13 cellular contexts compared by ENCODE assay signal in genomic region chr5:10759111-10759510, GRCh38. TPM values are rescaled to one million over a fixed set of nuclear protein-coding genes. Genes with fewer than 3 reads are reported as not detected.
DNase-seq lines count a peak whose midpoint lies in the region; ATAC-seq and TF ChIP-seq lines count a peak whose summit lies in the region.
"Had no signal": no experiment of that assay in that cellular context is flagged by ENCODE, and none has a peak within 500 bp of the region (broad histone marks: within the 10 kb centered on the region; RNA-seq: fewer than 3 reads in every experiment).

No MANE protein-coding gene starts in this region.

- peaks cover 17% of the 10 kb centered on the region for H3K27me3 Mint-ChIP-seq in GM23338 (ENCODE audit: insufficient read depth, low read depth, poor library complexity)
- H3K27me3 Mint-ChIP-seq in activated T-helper 17 cell treated with anti-CD3 and anti-CD28 coated beads, Interleukin-2, amount 50 U/mL, for 72 hours: no peaks in the 10 kb centered on the region

- DNase-seq in AG04449 (ENCODE audit: low read depth, low spot score): no peak
- no peak for DNase-seq in GM23338 (ENCODE audit: low spot score)
- DNase-seq in mesenchymal stem cell: no peak
- no peak for DNase-seq in middle frontal gyrus (ENCODE audit: extremely low spot score, low spot score)
- no peak for DNase-seq in NCI-H82 treated with DMSO at 0.1 percent for 48 hours (lab: John Stamatoyannopoulos, UW; ENCODE audit: unreplicated experiment)
- DNase-seq: activated CD4-positive, alpha-beta T cell treated with anti-CD3 and anti-CD28 coated beads for 1 hour; NCI-H2081 treated with DMSO at 0.1 percent for 48 hours; RPMI8226 had no signal

- POLR2A ChIA-PET in AG04449 (lab: Yijun Ruan, JAX): no interaction called here

- peaks cover 2% of the 10 kb centered on the region for H3K79me1 ChIP-seq in mesenchymal stem cell (replicated peaks; ENCODE audit: low read length, poor library complexity, severe bottlenecking)

- H2BK120ac ChIP-seq in mesenchymal stem cell (ENCODE audit: low read depth, low read length): no peak overlapping the region

- no peak overlapping the region for H3K18ac ChIP-seq in mesenchymal stem cell (ENCODE audit: low read depth in 1 of 2, low read length in 2 of 2)

- no peak for TF ChIP-seq CTCF in AG04449 (IDR thresholded peaks at IDR 0.05; ENCODE audit: insufficient read depth, low read length, missing control alignments)
- no peak for TF ChIP-seq CTCF in GM23338 (conservative IDR thresholded peaks at IDR 0.05; ENCODE audit: low read depth in 2 of 2)

- H3K9ac ChIP-seq in mesenchymal stem cell (ENCODE audit: low read length): no peak overlapping the region

- H3F3A ChIP-seq in GM23338 (replicated peaks; ENCODE audit: low read depth): 0 out of 2 replicates have a peak, but pooled peaks cover 3% of the 10 kb centered on the region

- ATAC-seq in GM23338: no peak
- no peak for ATAC-seq in activated T-helper 17 cell treated with anti-CD3 and anti-CD28 coated beads, Interleukin-2, amount 50 U/mL, for 72 hours (replicated peaks)
- no peak for ATAC-seq in HG03520 (IDR thresholded peaks at IDR 0.05; ENCODE audit: unreplicated experiment)
- ATAC-seq in HG02981 (IDR thresholded peaks at IDR 0.05; ENCODE audit: unreplicated experiment): no peak

- H3K36me3 ChIP-seq in GM23338 (ENCODE audit: insufficient read depth): no peaks in the 10 kb centered on the region; the same call in 1 of the 2 replicates
- H3K36me3 ChIP-seq in mesenchymal stem cell (ENCODE audit: control insufficient read depth in 1 of 2, insufficient read depth in 2 of 2, low read depth in 1 of 2, low read length in 2 of 2): peaks cover 13 to 30% of the 10 kb centered on the region in 2 experiments
- H3K36me3 ChIP-seq: vagina had no signal

- WGBS in mesenchymal stem cell: 100% methylated on average over 3 of the region's 6 CpGs

- H4K8ac ChIP-seq in mesenchymal stem cell (ENCODE audit: low read length): no peak overlapping the region

- peak overlapping the region; percentile 75 for H2AK5ac ChIP-seq in mesenchymal stem cell (ENCODE audit: low read length, severe bottlenecking)

- peaks cover 9% of the 10 kb centered on the region for H4K20me1 ChIP-seq in GM23338 (replicated peaks; ENCODE audit: insufficient read depth)

- peaks cover 27% of the 10 kb centered on the region for H3K4me1 Mint-ChIP-seq in GM23338
- H3K4me1 Mint-ChIP-seq in activated T-helper 17 cell treated with anti-CD3 and anti-CD28 coated beads, Interleukin-2, amount 50 U/mL, for 72 hours: peaks cover 28% of the 10 kb centered on the region

- H3K9me3 Mint-ChIP-seq in GM23338: peaks cover 3% of the 10 kb centered on the region; the same call in 1 of the 3 replicates
- no peaks in the 10 kb centered on the region for H3K9me3 Mint-ChIP-seq in activated T-helper 17 cell treated with anti-CD3 and anti-CD28 coated beads, Interleukin-2, amount 50 U/mL, for 72 hours
- H3K9me3 Mint-ChIP-seq: CD14-positive monocyte had no signal

- peaks cover 45% of the 10 kb centered on the region for H3K79me2 ChIP-seq in GM23338 (replicated peaks; ENCODE audit: insufficient read depth)

- no peak overlapping the region for H2BK5ac ChIP-seq in mesenchymal stem cell (ENCODE audit: low read depth, low read length, poor library complexity, severe bottlenecking)

- no peak overlapping the region for H4K91ac ChIP-seq in mesenchymal stem cell (ENCODE audit: low read length)

- no peak overlapping the region for H3K4ac ChIP-seq in mesenchymal stem cell (ENCODE audit: low read depth in 1 of 2, low read length in 2 of 2)

- no peak overlapping the region for H3K27ac ChIP-seq in GM23338 (ENCODE audit: low read depth)
- H3K27ac ChIP-seq in mesenchymal stem cell (ENCODE audit: low read length, poor library complexity, severe bottlenecking): no peak overlapping the region

- H3K4me3 ChIP-seq in AG04449 (ENCODE audit: low read depth, low read length): peak overlapping the region; percentile 67
- no peak overlapping the region for H3K4me3 ChIP-seq in GM23338
- no peak overlapping the region for H3K4me3 ChIP-seq in mesenchymal stem cell (ENCODE audit: insufficient read depth in 1 of 2, low read depth in 1 of 2, low read length in 2 of 2)

- H2BK15ac ChIP-seq in mesenchymal stem cell (ENCODE audit: low read depth, poor library complexity, severe bottlenecking): no peak overlapping the region

- H2BK12ac ChIP-seq in mesenchymal stem cell (ENCODE audit: low read length in 2 of 2): no peak overlapping the region

- H2AFZ ChIP-seq in GM23338 (no peak overlapping the region), mesenchymal stem cell (ENCODE audit: low read depth, low read length) (no peak overlapping the region)

- peak overlapping the region; percentile 37; the same call in 2 of the 3 replicates for H3K4me3 Mint-ChIP-seq in GM23338
- peak overlapping the region; percentile 89 for H3K4me3 Mint-ChIP-seq in activated T-helper 17 cell treated with anti-CD3 and anti-CD28 coated beads, Interleukin-2, amount 50 U/mL, for 72 hours

- H3K9me3 ChIP-seq in mesenchymal stem cell (ENCODE audit: control insufficient read depth, low read length): no peaks in the 10 kb centered on the region
- H3K9me3 ChIP-seq: vagina had no signal

- no peaks in the 10 kb centered on the region for H3K9me2 ChIP-seq in GM23338 (ENCODE audit: insufficient read depth)

- H3K4me1 ChIP-seq in GM23338 (ENCODE audit: insufficient read depth) (peaks cover 19% of the 10 kb centered on the region; the same call in 1 of the 2 replicates), mesenchymal stem cell (ENCODE audit: control insufficient read depth, insufficient read depth, low read depth, low read length) (peaks cover 21% of the 10 kb centered on the region)

- H3K23ac ChIP-seq in mesenchymal stem cell (ENCODE audit: low read length in 2 of 2): no peak overlapping the region

- no peak overlapping the region for H3K27ac Mint-ChIP-seq in GM23338
- peak overlapping the region; percentile 17 for H3K27ac Mint-ChIP-seq in activated T-helper 17 cell treated with anti-CD3 and anti-CD28 coated beads, Interleukin-2, amount 50 U/mL, for 72 hours

- H3K4me2 ChIP-seq in GM23338 (no peak overlapping the region), mesenchymal stem cell (ENCODE audit: low read length, poor library complexity, severe bottlenecking) (peak overlapping the region; percentile 21)

- CTCF ChIA-PET in AG04449 (lab: Yijun Ruan, JAX): no interaction called here

- H3K36me3 Mint-ChIP-seq in GM23338 (ENCODE audit: low read depth): peaks cover 13% of the 10 kb centered on the region; the same call in 2 of the 3 replicates
- H3K36me3 Mint-ChIP-seq in activated T-helper 17 cell treated with anti-CD3 and anti-CD28 coated beads, Interleukin-2, amount 50 U/mL, for 72 hours (ENCODE audit: low read depth): peaks cover 15% of the 10 kb centered on the region

- H3K27me3 ChIP-seq in GM23338 (ENCODE audit: insufficient read depth) (peaks cover 3% of the 10 kb centered on the region; the same call in 1 of the 2 replicates), mesenchymal stem cell (ENCODE audit: control insufficient read depth in 1 of 2, insufficient read depth in 1 of 2, low read length in 2 of 2) (no peaks in the 10 kb centered on the region)
- H3K27me3 ChIP-seq: vagina had no signal

- no peak overlapping the region for H3K14ac ChIP-seq in mesenchymal stem cell (ENCODE audit: low read length in 2 of 2)

TF ChIP-seq in GM23338, 12 proteins besides CTCF, POLR2A, EP300 and RAD21:
- TF ChIP-seq REST (IDR thresholded peaks at IDR 0.05; ENCODE audit: unreplicated experiment) (no peak), EZH2phosphoT487 (IDR thresholded peaks at IDR 0.05; ENCODE audit: unreplicated experiment) (no peak), CREB1 (CRISPR knock-in tag; IDR thresholded peaks at IDR 0.05; ENCODE audit: low read depth) (no peak), NANOG (IDR thresholded peaks at IDR 0.05; ENCODE audit: borderline replicate concordance) (no peak), STAT1 (IDR thresholded peaks at IDR 0.05; ENCODE audit: unreplicated experiment) (no peak), ETS1 (IDR thresholded peaks at IDR 0.05) (no peak), JUNB (IDR thresholded peaks at IDR 0.05; ENCODE audit: unreplicated experiment) (no peak)

RNA-seq across cellular contexts. Expression of gene DAP, which starts 1.9 kb away (rescaled TPM):
- 32.7 and 35.7 TPM in 2 replicates for total RNA-seq in GM23338 (2014; rRNA removed; shearing (Covaris generic))
- 31.5 and 37.6 TPM in 2 replicates for polyA plus RNA-seq in GM23338 (2016; fragmentation: Nextera tagmentation; extraction: Ambion mirVana)
- total RNA-seq in activated T-helper 17 cell treated with anti-CD3 and anti-CD28 coated beads, Interleukin-2, amount 50 U/mL, for 72 hours: 10 to 100 TPM; 29.5 to 39.5 TPM
- 137 TPM for polyA plus RNA-seq in mesenchymal stem cell (2013, experiment 1 of 2)
- polyA plus RNA-seq in mesenchymal stem cell (2013, experiment 2 of 2): 136 TPM
